In genomic region chr1:185520188-185520935, GRCh38 we compare ENCODE assay signal across 9 cellular contexts.
A peak's percentile ranks its signal among the peaks of the same experiment; 100 is the strongest.
DNase-seq lines count a peak whose midpoint lies in the region; ATAC-seq and TF ChIP-seq lines count a peak whose summit lies in the region.
"Had no signal": no experiment of that assay in that cellular context is flagged by ENCODE, and none has a peak within 500 bp of the region (broad histone marks: within the 10 kb centered on the region; RNA-seq: fewer than 3 reads in every experiment).

No MANE protein-coding gene starts in this region.

- no peak for TF ChIP-seq CTCF in RWPE2 (IDR thresholded peaks at IDR 0.05; ENCODE audit: poor library complexity, severe bottlenecking)

- peaks cover 28% of the 10 kb centered on the region for H3K9me3 ChIP-seq in RWPE2 (ENCODE audit: severe bottlenecking)

- H3K36me3 ChIP-seq in RWPE2 (ENCODE audit: low read depth), result peaks cover 3% of the 10 kb centered on the region; the same call in 1 of the 2 replicates

- H3K27me3 ChIP-seq in RWPE2 (ENCODE audit: insufficient read depth, poor library complexity, severe bottlenecking), result no peaks in the 10 kb centered on the region

- peak overlapping the region; percentile 78 for H3K27ac ChIP-seq in RWPE2 (ENCODE audit: poor library complexity, severe bottlenecking)
- H3K27ac ChIP-seq: coronary artery had no signal

- peak; percentile 91 to 92 for ATAC-seq in activated CD4-positive, CD25-positive, alpha-beta regulatory T cell treated with anti-CD3 and anti-CD28 coated beads, Interleukin-2, amount 50 U/mL, for 24 hours
- ATAC-seq in HG03095 (IDR thresholded peaks at IDR 0.05; ENCODE audit: unreplicated experiment) (peak; percentile 79), RWPE2 (ENCODE audit: low read depth) (peak; percentile 89), HG02970 (IDR thresholded peaks at IDR 0.05; ENCODE audit: low FRiP score, unreplicated experiment) (no peak)

- no peak overlapping the region for H3K4me3 ChIP-seq in RWPE2 (ENCODE audit: severe bottlenecking)
- H3K4me3 ChIP-seq: coronary artery had no signal

- H3K4me1 ChIP-seq in RWPE2 (ENCODE audit: insufficient read depth, poor library complexity, severe bottlenecking), result peaks cover 15% of the 10 kb centered on the region

- DNase-seq in activated CD4-positive, CD25-positive, alpha-beta regulatory T cell (lab: John Stamatoyannopoulos, UW), result no peak
- no peak for DNase-seq in RWPE2 (ENCODE audit: low spot score)
- DNase-seq in renal cortical epithelial cell (ENCODE audit: low read depth), result peak; percentile 15
- DNase-seq in retina, result no peak
- DNase-seq in NCI-H1694 (lab: John Stamatoyannopoulos, UW), result no peak
